In genomic region chr1:1602321-1602931, GRCh38 we compare ENCODE assay signal across 16 cellular contexts. TPM values are rescaled to one million over a fixed set of nuclear protein-coding genes. Genes with fewer than 3 reads are reported as not detected.
DNase-seq lines count a peak whose midpoint lies in the region; ATAC-seq and TF ChIP-seq lines count a peak whose summit lies in the region.
"Had no signal": no experiment of that assay in that cellular context is flagged by ENCODE, and none has a peak within 500 bp of the region (broad histone marks: within the 10 kb centered on the region; RNA-seq: fewer than 3 reads in every experiment).

No MANE protein-coding gene starts in this region.

- no peaks in the 10 kb centered on the region for H3K27me3 Mint-ChIP-seq in activated naive CD4-positive, alpha-beta T cell treated with anti-CD3 and anti-CD28 coated beads, Interleukin-2, amount 50 U/mL, for 24 hours

- H3K27ac ChIP-seq in OCI-LY3 (ENCODE audit: low read length): peak overlapping the region; percentile 21; the same call in 1 of the 2 replicates
- H3K27ac ChIP-seq: gastrocnemius medialis, left ventricle myocardium inferior, prostate gland, spleen, upper lobe of right lung, WERI-Rb-1 had no signal

- no peak for ATAC-seq in activated naive CD4-positive, alpha-beta T cell treated with anti-CD3 and anti-CD28 coated beads, Interleukin-2, amount 50 U/mL, for 72 hours
- ATAC-seq: gastrocnemius medialis, upper lobe of right lung had no signal

- no peak for DNase-seq in activated naive CD4-positive, alpha-beta T cell treated with anti-CD3 and anti-CD28 coated beads, Interleukin-2, amount 50 U/mL, for 72 hours (ENCODE audit: low spot score in 2 of 2)
- DNase-seq in superior temporal gyrus (ENCODE audit: extremely low spot score) (peak; percentile 14), foreskin fibroblast (no peak), COLO668 (lab: John Stamatoyannopoulos, UW; ENCODE audit: unreplicated experiment) (no peak)
- DNase-seq: ACHN; aorta; gastrocnemius medialis; left ventricle myocardium inferior; NCI-H1105; stimulated activated naive CD4-positive, alpha-beta T cell treated with Interleukin-2 at 50 U/mL for 16 hours had no signal

- H3K4me3 ChIP-seq in OCI-LY3 (ENCODE audit: low read length): peak overlapping the region; percentile 39
- H3K4me3 ChIP-seq in foreskin fibroblast (ENCODE audit: low read depth in 1 of 2, low read length in 2 of 2): no peak overlapping the region
- H3K4me3 ChIP-seq: gastrocnemius medialis, left ventricle myocardium inferior, prostate gland, spleen, upper lobe of right lung had no signal

- H3K9me3 ChIP-seq in OCI-LY3 (ENCODE audit: insufficient read depth, low read length): no peaks in the 10 kb centered on the region
- H3K9me3 ChIP-seq: gastrocnemius medialis, left ventricle myocardium inferior, prostate gland, spleen, upper lobe of right lung had no signal

- H2AFZ ChIP-seq in OCI-LY3 (ENCODE audit: low read depth, low read length): peak overlapping the region; percentile 47

- H4K20me1 ChIP-seq in OCI-LY3 (ENCODE audit: insufficient read depth, low read length): no peaks in the 10 kb centered on the region

- H3K4me1 ChIP-seq in OCI-LY3 (ENCODE audit: low read length): peaks cover 37% of the 10 kb centered on the region
- H3K4me1 ChIP-seq: prostate gland had no signal

- TF ChIP-seq CTCF in OCI-LY3 (IDR thresholded peaks at IDR 0.05; ENCODE audit: low read depth, low read length) (no peak), foreskin fibroblast (IDR thresholded peaks at IDR 0.05; ENCODE audit: low read depth, low read length) (no peak)

- peak overlapping the region; percentile 78 for H3K4me2 ChIP-seq in OCI-LY3 (ENCODE audit: low read length)

- H3K9ac ChIP-seq in OCI-LY3 (ENCODE audit: low read length): no peak overlapping the region; the same call in 1 of the 2 replicates

- no peaks in the 10 kb centered on the region for H3K27me3 ChIP-seq in OCI-LY3 (ENCODE audit: low read depth, low read length)

- peak overlapping the region; percentile 80 for H3K27ac Mint-ChIP-seq in activated naive CD4-positive, alpha-beta T cell treated with anti-CD3 and anti-CD28 coated beads, Interleukin-2, amount 50 U/mL, for 24 hours
- no peak overlapping the region for H3K27ac Mint-ChIP-seq in activated naive CD4-positive, alpha-beta T cell treated with anti-CD3 and anti-CD28 coated beads, Interleukin-2, amount 50 U/mL, for 72 hours

- H3K4me1 Mint-ChIP-seq in activated naive CD4-positive, alpha-beta T cell treated with anti-CD3 and anti-CD28 coated beads, Interleukin-2, amount 50 U/mL, for 24 hours: peaks cover 18% of the 10 kb centered on the region

- no peaks in the 10 kb centered on the region for H3K36me3 ChIP-seq in OCI-LY3 (replicated peaks; ENCODE audit: low read depth, low read length)
- H3K36me3 ChIP-seq: gastrocnemius medialis, left ventricle myocardium inferior, prostate gland, spleen, upper lobe of right lung, WERI-Rb-1 had no signal

- H3K79me2 ChIP-seq in OCI-LY3 (ENCODE audit: low read length): no peaks in the 10 kb centered on the region

- no peak overlapping the region for H3K4me3 Mint-ChIP-seq in activated naive CD4-positive, alpha-beta T cell treated with anti-CD3 and anti-CD28 coated beads, Interleukin-2, amount 50 U/mL, for 24 hours

- no peaks in the 10 kb centered on the region for H3K9me3 Mint-ChIP-seq in activated naive CD4-positive, alpha-beta T cell treated with anti-CD3 and anti-CD28 coated beads, Interleukin-2, amount 50 U/mL, for 24 hours
- no peaks in the 10 kb centered on the region for H3K9me3 Mint-ChIP-seq in activated naive CD4-positive, alpha-beta T cell treated with anti-CD3 and anti-CD28 coated beads, Interleukin-2, amount 50 U/mL, for 72 hours

- no peaks in the 10 kb centered on the region for H3K36me3 Mint-ChIP-seq in activated naive CD4-positive, alpha-beta T cell treated with anti-CD3 and anti-CD28 coated beads, Interleukin-2, amount 50 U/mL, for 24 hours
- peaks cover 5 to 6% of the 10 kb centered on the region in 2 donors for H3K36me3 Mint-ChIP-seq in activated naive CD4-positive, alpha-beta T cell treated with anti-CD3 and anti-CD28 coated beads, Interleukin-2, amount 50 U/mL, for 72 hours

RNA-seq across cellular contexts. Expression of gene FNDC10, which starts 2.5 kb away (rescaled TPM):
- total RNA-seq in activated naive CD4-positive, alpha-beta T cell treated with anti-CD3 and anti-CD28 coated beads, Interleukin-2, amount 50 U/mL, for 72 hours: 1 to 10 TPM in 1 of 2 donors, under 1 TPM in 1; 0.18 to 2.9 TPM

RNA-seq across cellular contexts. Expression of gene MIB2, which starts 12.9 kb away (rescaled TPM):
- 10 to 100 TPM; 36.7 to 49.8 TPM for total RNA-seq in activated naive CD4-positive, alpha-beta T cell treated with anti-CD3 and anti-CD28 coated beads, Interleukin-2, amount 50 U/mL, for 72 hours

RNA-seq across cellular contexts. Expression of gene SSU72, which starts 27.8 kb away (rescaled TPM):
- total RNA-seq in activated naive CD4-positive, alpha-beta T cell treated with anti-CD3 and anti-CD28 coated beads, Interleukin-2, amount 50 U/mL, for 72 hours: 100 to 1,000 TPM in 1 of 2 donors, 10 to 100 TPM in 1; 82.9 to 121 TPM

RNA-seq across cellular contexts. Expression of gene MMP23B, which starts 29.5 kb away (rescaled TPM):
- total RNA-seq in activated naive CD4-positive, alpha-beta T cell treated with anti-CD3 and anti-CD28 coated beads, Interleukin-2, amount 50 U/mL, for 72 hours: 1 to 10 TPM; 1.6 to 2.7 TPM

RNA-seq across cellular contexts. Expression of gene CDK11B, which starts 56.4 kb away (rescaled TPM):
- total RNA-seq in activated naive CD4-positive, alpha-beta T cell treated with anti-CD3 and anti-CD28 coated beads, Interleukin-2, amount 50 U/mL, for 72 hours: 10 to 100 TPM; 32.7 to 41.0 TPM
